In genomic region chr13:100544866-100545683, GRCh38 we compare ENCODE assay signal across 12 cellular contexts. TPM values are rescaled to one million over a fixed set of nuclear protein-coding genes. Genes with fewer than 3 reads are reported as not detected.
DNase-seq lines count a peak whose midpoint lies in the region; ATAC-seq and TF ChIP-seq lines count a peak whose summit lies in the region.
"Had no signal": no experiment of that assay in that cellular context is flagged by ENCODE, and none has a peak within 500 bp of the region (broad histone marks: within the 10 kb centered on the region; RNA-seq: fewer than 3 reads in every experiment).

No MANE protein-coding gene starts in this region.

- H3K9ac ChIP-seq in BLaER1 treated with 17β-estradiol and CSF1 and Interleukin-3, amounts not matched to agents 10 nM and 100 nM: no peak overlapping the region
- H3K9ac ChIP-seq in mesendoderm (ENCODE audit: low read length): no peak overlapping the region

- H3K79me1 ChIP-seq in mesendoderm (ENCODE audit: low read length): no peaks in the 10 kb centered on the region

- CTCF ChIA-PET in WTC11 (lab: Charles Lee): no interaction called here
- CTCF ChIA-PET in naive thymus-derived CD4-positive, alpha-beta T cell (lab: Charles Lee): interaction anchor here (0.6 to 0.7 kb wide), 2 partner anchors 887 to 951 kb away, joined by 3 read pairs; no protein-coding TSS in a partner anchor

- H3K27me3 Mint-ChIP-seq in WTC11 (ENCODE audit: low read depth) (no peaks in the 10 kb centered on the region), neural crest cell (ENCODE audit: low read depth) (no peaks in the 10 kb centered on the region)
- peaks cover 0 to 3% (median 0%) of the 10 kb centered on the region in 5 donors for H3K27me3 Mint-ChIP-seq in naive thymus-derived CD4-positive, alpha-beta T cell

- no peak overlapping the region for H3K23ac ChIP-seq in mesendoderm (ENCODE audit: low read length)

- H3K56ac ChIP-seq in mesendoderm (ENCODE audit: low read length): no peak overlapping the region

- POLR2A ChIA-PET in WTC11 (lab: Charles Lee): no interaction called here
- POLR2A ChIA-PET in naive thymus-derived CD4-positive, alpha-beta T cell (lab: Charles Lee): no interaction called here

- H2AK5ac ChIP-seq in mesendoderm (ENCODE audit: low read length): no peak overlapping the region

- H3K4me1 ChIP-seq in BLaER1 treated with 17β-estradiol and CSF1 and Interleukin-3, amounts not matched to agents 10 nM and 100 nM: peaks cover 26 to 53% (median 48%) of the 10 kb centered on the region in 10 experiments
- H3K4me1 ChIP-seq in gastroesophageal sphincter (peaks cover 0 to 19% (median 0%) of the 10 kb centered on the region in 3 donors), mesendoderm (ENCODE audit: control insufficient read depth, low read depth, low read length) (no peaks in the 10 kb centered on the region), sigmoid colon (peaks cover 2 to 43% (median 28%) of the 10 kb centered on the region in 4 donors)
- H3K4me1 ChIP-seq in naive thymus-derived CD4-positive, alpha-beta T cell (ENCODE audit: control insufficient read depth in 2 of 2, insufficient read depth in 2 of 2, low read length in 2 of 2): peaks cover 0 to 6% of the 10 kb centered on the region in 2 donors

- H3K4me1 Mint-ChIP-seq in WTC11: peaks cover 10% of the 10 kb centered on the region
- peaks cover 30% of the 10 kb centered on the region for H3K4me1 Mint-ChIP-seq in neural crest cell
- peaks cover 7 to 28% (median 17%) of the 10 kb centered on the region in 7 donors for H3K4me1 Mint-ChIP-seq in naive thymus-derived CD4-positive, alpha-beta T cell

- H4K20me1 ChIP-seq in BLaER1 treated with 17β-estradiol and CSF1 and Interleukin-3, amounts not matched to agents 10 nM and 100 nM: no peaks in the 10 kb centered on the region

- H3K4me2 ChIP-seq in BLaER1 treated with 17β-estradiol and CSF1 and Interleukin-3, amounts not matched to agents 10 nM and 100 nM: peak overlapping the region in 10 of 11 experiments; percentile 9 to 94 (median 82); a peak in 16 of 22 replicates
- no peak overlapping the region for H3K4me2 ChIP-seq in mesendoderm (ENCODE audit: low read length)

- no peak overlapping the region for H4K8ac ChIP-seq in mesendoderm (ENCODE audit: low read depth, low read length)

- H3K4me3 Mint-ChIP-seq in WTC11 (no peak overlapping the region), neural crest cell (no peak overlapping the region)
- no peak overlapping the region for H3K4me3 Mint-ChIP-seq in naive thymus-derived CD4-positive, alpha-beta T cell

- no peak overlapping the region for H2BK120ac ChIP-seq in mesendoderm (ENCODE audit: low read depth, low read length)

- no peak for ATAC-seq in WTC11
- ATAC-seq in gastroesophageal sphincter: peak; percentile 37
- no peak for ATAC-seq in HG02938 (IDR thresholded peaks at IDR 0.05; ENCODE audit: unreplicated experiment)
- ATAC-seq in naive thymus-derived CD4-positive, alpha-beta T cell: no peak

- intact Hi-C loops in naive thymus-derived CD4-positive, alpha-beta T cell (cut with micrococcal nuclease): loop anchor here in 1 of 2 donors (5.0 kb wide), 1 partner anchor 643 kb away; no protein-coding TSS in a partner anchor
- intact Hi-C loops in sigmoid colon (cut with DNase I): loop anchor here (5.0 kb wide), 1 partner anchor 42 kb away; the partner anchor contains the start of gene GGACT

- whole genome bisulfite sequencing in gastroesophageal sphincter (ENCODE audit: low coverage in 1 of 2), 2 donors: 60 to 86% methylated on average over 4 to 5 of the region's 22 CpGs
- WGBS in mesendoderm (ENCODE audit: extremely low coverage, insufficient coverage, low lambda C conversion rate): no CpG with 5 or more reads among the region's 22 CpGs
- 90 to 94% methylated on average over 22 of the region's 22 CpGs for WGBS in sigmoid colon, 2 donors

- H3K27ac Mint-ChIP-seq in WTC11: peak overlapping the region; percentile 35; the same call in 1 of the 2 replicates
- peak overlapping the region; percentile 45 for H3K27ac Mint-ChIP-seq in neural crest cell (ENCODE audit: unreplicated experiment)
- no peak overlapping the region for H3K27ac Mint-ChIP-seq in naive thymus-derived CD4-positive, alpha-beta T cell

- H3K4ac ChIP-seq in mesendoderm (ENCODE audit: low read depth, low read length): no peak overlapping the region

- H4K5ac ChIP-seq in mesendoderm (ENCODE audit: low read length): no peak overlapping the region

- TF ChIP-seq CTCF in WTC11 (IDR thresholded peaks at IDR 0.05) (no peak), gastroesophageal sphincter (IDR thresholded peaks at IDR 0.05) (no peak), neural crest cell (conservative IDR thresholded peaks at IDR 0.05) (no peak), sigmoid colon (IDR thresholded peaks at IDR 0.05) (no peak)

- TF ChIP-seq POLR2A in gastroesophageal sphincter (IDR thresholded peaks at IDR 0.05): no peak
- no peak for TF ChIP-seq POLR2A in sigmoid colon (IDR thresholded peaks at IDR 0.05)

- H3K79me2 ChIP-seq in mesendoderm (ENCODE audit: control insufficient read depth, insufficient read depth, low read length): no peaks in the 10 kb centered on the region

- H3K36me3 ChIP-seq in BLaER1 treated with 17β-estradiol and CSF1 and Interleukin-3, amounts not matched to agents 10 nM and 100 nM: no peaks in the 10 kb centered on the region
- no peaks in the 10 kb centered on the region for H3K36me3 ChIP-seq in gastroesophageal sphincter
- H3K36me3 ChIP-seq in mesendoderm (ENCODE audit: control insufficient read depth, insufficient read depth, low read length): no peaks in the 10 kb centered on the region
- H3K36me3 ChIP-seq in naive thymus-derived CD4-positive, alpha-beta T cell (ENCODE audit: control insufficient read depth in 2 of 3, insufficient read depth in 3 of 3, low read length in 3 of 3): no peaks in the 10 kb centered on the region
- no peaks in the 10 kb centered on the region for H3K36me3 ChIP-seq in sigmoid colon

- H3K18ac ChIP-seq in mesendoderm (ENCODE audit: low read length): no peak overlapping the region

- H3K36me3 Mint-ChIP-seq in WTC11: no peaks in the 10 kb centered on the region
- H3K36me3 Mint-ChIP-seq in neural crest cell (ENCODE audit: low read depth): peaks cover 11% of the 10 kb centered on the region
- peaks cover 0 to 12% (median 3%) of the 10 kb centered on the region in 5 donors for H3K36me3 Mint-ChIP-seq in naive thymus-derived CD4-positive, alpha-beta T cell

- no peak overlapping the region for H3K4me3 ChIP-seq in BLaER1 treated with 17β-estradiol and CSF1 and Interleukin-3, amounts not matched to agents 10 nM and 100 nM
- H3K4me3 ChIP-seq in gastroesophageal sphincter: no peak overlapping the region
- H3K4me3 ChIP-seq in mesendoderm (ENCODE audit: low read length): no peak overlapping the region
- no peak overlapping the region for H3K4me3 ChIP-seq in naive thymus-derived CD4-positive, alpha-beta T cell (ENCODE audit: low read length)
- H3K4me3 ChIP-seq in sigmoid colon: no peak overlapping the region

- peak overlapping the region in 3 of 11 experiments; percentile 61 to 69 (median 61); a peak in 1 of 22 replicates for H3K27ac ChIP-seq in BLaER1 treated with 17β-estradiol and CSF1 and Interleukin-3, amounts not matched to agents 10 nM and 100 nM
- no peak overlapping the region for H3K27ac ChIP-seq in gastroesophageal sphincter
- no peak overlapping the region for H3K27ac ChIP-seq in mesendoderm (ENCODE audit: low read depth, low read length)
- H3K27ac ChIP-seq in naive thymus-derived CD4-positive, alpha-beta T cell (ENCODE audit: low read depth, low read length): no peak overlapping the region
- no peak overlapping the region for H3K27ac ChIP-seq in sigmoid colon
- H3K27ac ChIP-seq: HL-60 had no signal

- DNase-seq in WTC11 (ENCODE audit: low spot score) (no peak), neural crest cell (ENCODE audit: low read depth, low spot score) (no peak), mesendoderm (no peak), sigmoid colon (no peak)
- DNase-seq in naive thymus-derived CD4-positive, alpha-beta T cell: no peak
- DNase-seq: activated CD4-positive, alpha-beta T cell treated with anti-CD3 and anti-CD28 coated beads, Interleukin-2, amount 50 U/mL, for 48 hours; stimulated activated CD4-positive, alpha-beta T cell treated with anti-CD3 and anti-CD28 coated beads, Interleukin-15, amount 100 ng/mL, for 24 hours; T-helper 2 cell had no signal

- no peak overlapping the region for H2BK5ac ChIP-seq in mesendoderm (ENCODE audit: low read length)

- peaks cover 0 to 10% (median 0%) of the 10 kb centered on the region in 11 experiments; a peak in 2 of 22 replicates for H3K27me3 ChIP-seq in BLaER1 treated with 17β-estradiol and CSF1 and Interleukin-3, amounts not matched to agents 10 nM and 100 nM
- H3K27me3 ChIP-seq in gastroesophageal sphincter (no peaks in the 10 kb centered on the region), mesendoderm (ENCODE audit: insufficient read depth, low read length, poor library complexity) (no peaks in the 10 kb centered on the region), sigmoid colon (no peaks in the 10 kb centered on the region)
- no peaks in the 10 kb centered on the region for H3K27me3 ChIP-seq in naive thymus-derived CD4-positive, alpha-beta T cell (ENCODE audit: control insufficient read depth in 2 of 2, insufficient read depth in 2 of 2, low read length in 2 of 2)

- H3K9me3 ChIP-seq in BLaER1 treated with 17β-estradiol and CSF1 and Interleukin-3, amounts not matched to agents 10 nM and 100 nM (replicated peaks in 1 of 11): no peaks in the 10 kb centered on the region; a peak in 1 of 22 replicates
- H3K9me3 ChIP-seq in gastroesophageal sphincter: no peaks in the 10 kb centered on the region
- H3K9me3 ChIP-seq in naive thymus-derived CD4-positive, alpha-beta T cell (ENCODE audit: control insufficient read depth in 2 of 3, low read length in 3 of 3): no peaks in the 10 kb centered on the region
- no peaks in the 10 kb centered on the region for H3K9me3 ChIP-seq in sigmoid colon

- H2BK15ac ChIP-seq in mesendoderm (replicated peaks; ENCODE audit: low read depth): no peak overlapping the region

- no peaks in the 10 kb centered on the region for H3K9me3 Mint-ChIP-seq in WTC11
- no peaks in the 10 kb centered on the region for H3K9me3 Mint-ChIP-seq in neural crest cell
- no peaks in the 10 kb centered on the region for H3K9me3 Mint-ChIP-seq in naive thymus-derived CD4-positive, alpha-beta T cell

- TF ChIP-seq EP300 in gastroesophageal sphincter (IDR thresholded peaks at IDR 0.05) (no peak), sigmoid colon (IDR thresholded peaks at IDR 0.05) (no peak)

TF ChIP-seq in WTC11, 78 proteins besides CTCF, POLR2A, EP300 and RAD21:
- peak; percentile 19; the same call in 1 of the 2 replicates for TF ChIP-seq ZNF423 (CRISPR knock-in tag; IDR thresholded peaks at IDR 0.05)
- TF ChIP-seq ZNF396 (CRISPR knock-in tag; IDR thresholded peaks at IDR 0.05; ENCODE audit: borderline replicate concordance): no peak
TF ChIP-seq in WTC11: peak in this region for 1.

RNA-seq across cellular contexts. Expression of gene GGACT, which starts 43.5 kb away (rescaled TPM):
- total RNA-seq in WTC11 (2021) (2.4 to 3.8 TPM (median 2.5 TPM) in 3 replicates), gastroesophageal sphincter (1 to 10 TPM in 3 of 4 donors, under 1 TPM in 1; 0.74 to 1.9 (median 1.5) TPM), neural crest cell (4.3 and 5.9 TPM in 2 replicates), sigmoid colon (1 to 10 TPM in 3 of 4 donors, under 1 TPM in 1; 0.99 to 2.2 (median 1.9) TPM)
- 0.94 TPM for polyA plus RNA-seq in mesendoderm (2013, experiment 1 of 2)
- polyA plus RNA-seq in mesendoderm (2013, experiment 2 of 2): 0.63 TPM
- 1 to 10 TPM; 5.3 to 8.7 (median 7.4) TPM for total RNA-seq in naive thymus-derived CD4-positive, alpha-beta T cell
- 10 to 100 TPM in 1 of 2 donors, 1 to 10 TPM in 1; 4.9 to 10.4 TPM for polyA plus RNA-seq in naive thymus-derived CD4-positive, alpha-beta T cell
- polyA plus RNA-seq in sigmoid colon: 1 to 10 TPM; 2.9 to 3.0 (median 3.0) TPM

Comparison
In these comparisons a context has a peak if more than half of its experiments do, and no peak if none do; other contexts are left out.
1. H3K27ac Mint-ChIP-seq: peak in WTC11 (single experiment) and neural crest cell (single experiment); none in naive thymus-derived CD4-positive, alpha-beta T cell (0 of 9).